ENCODE assay signal across 1 cellular context in genomic region chr12:22624908-22625646, GRCh38.
TF ChIP-seq lines count a peak whose summit lies in the region.

Gene ETNK1 (plus strand): TSS chr12:22625171. CDS start chr12:22625431, 260 bp downstream.

TF ChIP-seq in HepG2, 621 proteins besides CTCF, POLR2A, EP300 and RAD21 (continued from another document and continues in another):
- TF ChIP-seq ZNF616 (CRISPR knock-in tag; IDR thresholded peaks at IDR 0.05; ENCODE audit: low read depth) (peak; percentile 91), REL (CRISPR knock-in tag; conservative IDR thresholded peaks at IDR 0.05) (0 out of 2 replicates have a peak, but pooled peaks have one; percentile 51), REPIN1 (CRISPR knock-in tag; IDR thresholded peaks at IDR 0.05; ENCODE audit: borderline replicate concordance, low read depth) (no peak; the same call in none of the 2 replicates), SPEN (CRISPR knock-in tag; IDR thresholded peaks at IDR 0.05; ENCODE audit: low read depth) (peak; percentile 89), ZNF296 (CRISPR knock-in tag; conservative IDR thresholded peaks at IDR 0.05) (0 out of 2 replicates have a peak, but pooled peaks have one; percentile 25), DDIT3 (CRISPR knock-in tag; IDR thresholded peaks at IDR 0.05) (no peak), ZBTB40 (IDR thresholded peaks at IDR 0.05) (no peak), ZBTB40 (CRISPR knock-in tag; IDR thresholded peaks at IDR 0.05) (peak; percentile 34), ZNF570 (CRISPR knock-in tag; IDR thresholded peaks at IDR 0.05; ENCODE audit: borderline replicate concordance) (peak; percentile 60; the same call in 1 of the 2 replicates), ZNF460 (CRISPR knock-in tag; IDR thresholded peaks at IDR 0.05; ENCODE audit: borderline replicate concordance) (no peak), FOSL1 (CRISPR knock-in tag; IDR thresholded peaks at IDR 0.05; ENCODE audit: borderline replicate concordance) (no peak), SIN3A (IDR thresholded peaks at IDR 0.05; ENCODE audit: borderline replicate concordance, low read depth, low read length) (no peak), KDM3A (CRISPR knock-in tag; IDR thresholded peaks at IDR 0.05; ENCODE audit: low read depth) (peak; percentile 81), ZNF816 (CRISPR knock-in tag; IDR thresholded peaks at IDR 0.05; ENCODE audit: borderline replicate concordance) (peak; percentile 55), MEIS2 (CRISPR knock-in tag; IDR thresholded peaks at IDR 0.05) (peak; percentile 58), USF2 (IDR thresholded peaks at IDR 0.05; ENCODE audit: low read depth, low read length) (peak; percentile 40; the same call in 1 of the 2 replicates), USF2 (CRISPR knock-in tag; IDR thresholded peaks at IDR 0.05; ENCODE audit: borderline replicate concordance) (peak; percentile 75), AHDC1 (CRISPR knock-in tag; IDR thresholded peaks at IDR 0.05; ENCODE audit: borderline replicate concordance) (peak; percentile 62), NFYC (CRISPR knock-in tag; IDR thresholded peaks at IDR 0.05) (0 out of 2 replicates have a peak, but pooled peaks have one; percentile 15), FOXP1 (IDR thresholded peaks at IDR 0.05) (no peak), FOXP1 (CRISPR knock-in tag; IDR thresholded peaks at IDR 0.05) (peak; percentile 22), KDM1A (CRISPR knock-in tag; IDR thresholded peaks at IDR 0.05) (no peak), CBX1 (IDR thresholded peaks at IDR 0.05; ENCODE audit: low read depth) (peak; percentile 39), SMARCC2 (IDR thresholded peaks at IDR 0.05) (no peak), ZNF510 (CRISPR knock-in tag; IDR thresholded peaks at IDR 0.05; ENCODE audit: low read depth) (peak; percentile 89; the same call in 1 of the 2 replicates), PTBP1 (IDR thresholded peaks at IDR 0.05; ENCODE audit: low read depth, low read length, poor library complexity, severe bottlenecking) (no peak), ZNF121 (CRISPR knock-in tag; IDR thresholded peaks at IDR 0.05) (no peak; the same call in 1 of the 2 replicates), ZHX2 (IDR thresholded peaks at IDR 0.05; ENCODE audit: low read depth) (no peak), ZHX2 (CRISPR knock-in tag; IDR thresholded peaks at IDR 0.05; ENCODE audit: borderline replicate concordance) (peak; percentile 89; the same call in 1 of the 2 replicates), ZNF691 (CRISPR knock-in tag; IDR thresholded peaks at IDR 0.05; ENCODE audit: borderline replicate concordance, low read depth) (peak; percentile 35; the same call in 1 of the 2 replicates), PAF1 (CRISPR knock-in tag; IDR thresholded peaks at IDR 0.05) (no peak), RBFOX2 (IDR thresholded peaks at IDR 0.05; ENCODE audit: low read depth, low read length) (peak; percentile 99), ZFX (CRISPR knock-in tag; IDR thresholded peaks at IDR 0.05; ENCODE audit: low read depth) (peak; percentile 92), ZNF337 (CRISPR knock-in tag; IDR thresholded peaks at IDR 0.05; ENCODE audit: borderline replicate concordance, low read depth) (no peak)
